8 cellular contexts compared by ENCODE assay signal in the genomic region with DNA sequence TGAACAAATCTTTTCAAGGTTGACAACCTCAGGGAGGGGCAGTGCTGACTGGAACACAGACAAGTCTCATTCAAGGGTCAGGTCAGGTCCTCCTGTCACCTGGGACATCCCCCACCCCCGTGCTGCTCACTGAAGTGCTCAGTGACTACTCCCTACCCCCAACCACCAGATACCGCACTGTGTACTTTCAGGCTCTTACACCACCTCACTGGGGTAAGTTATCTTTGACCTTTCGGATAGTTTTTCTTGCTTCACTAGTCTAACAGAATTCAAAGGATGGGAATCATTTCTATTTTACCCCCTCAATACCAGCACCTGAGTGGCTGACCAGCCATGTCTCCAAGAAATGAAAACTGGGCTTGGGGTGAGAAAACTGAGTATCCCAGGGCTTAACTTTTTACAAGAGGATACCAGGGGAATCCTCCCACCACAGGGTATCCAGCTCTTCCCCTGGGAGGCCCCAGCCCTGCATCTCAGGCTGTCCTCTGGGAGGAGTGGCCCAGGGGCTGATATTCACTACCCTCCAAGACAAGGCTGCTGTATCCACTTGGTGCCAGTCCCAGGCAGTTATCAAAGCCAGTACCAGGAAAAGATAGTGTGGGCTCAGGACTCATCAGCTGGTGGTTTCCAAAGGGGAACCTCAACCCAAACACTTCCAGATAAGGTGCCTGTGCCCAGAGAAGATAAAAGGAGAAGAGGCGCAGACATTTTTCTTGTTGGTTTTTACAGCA. TPM values are rescaled to one million over a fixed set of nuclear protein-coding genes. Genes with fewer than 3 reads are reported as not detected.
DNase-seq lines count a peak whose midpoint lies in the region; ATAC-seq and TF ChIP-seq lines count a peak whose summit lies in the region.

No MANE protein-coding gene starts in this region.

- TF ChIP-seq CTCF in glutamatergic neuron (IDR thresholded peaks at IDR 0.05; ENCODE audit: partially characterized antibody, unreplicated experiment) (no peak), dorsolateral prefrontal cortex (IDR thresholded peaks at IDR 0.05 in 54 of 56, conservative IDR thresholded peaks at IDR 0.05 in 2 of 56; ENCODE audit: low read depth in 1 of 56, partially characterized antibody in 56 of 56) (no peak)

- no peak overlapping the region for H3K4me3 ChIP-seq in dorsolateral prefrontal cortex

- H3K27ac Mint-ChIP-seq in glutamatergic neuron (ENCODE audit: unreplicated experiment): no peak overlapping the region

- H3K27me3 ChIP-seq in dorsolateral prefrontal cortex: no peaks in the 10 kb centered on the region

- peak; percentile 90 for DNase-seq in activated CD4-positive, alpha-beta T cell treated with anti-CD3 and anti-CD28 coated beads for 48 hours
- DNase-seq in glutamatergic neuron (no peak), DMS114 treated with DMSO at 0.1 percent for 48 hours (lab: John Stamatoyannopoulos, UW; ENCODE audit: unreplicated experiment) (no peak), dorsolateral prefrontal cortex (no peak), NCI-H446 (lab: John Stamatoyannopoulos, UW) (no peak)
- peak; percentile 54 to 73 for DNase-seq in stimulated activated CD8-positive, alpha-beta memory T cell treated with anti-CD3 and anti-CD28 coated beads, Interleukin-4, amount 100 ng/mL, for 4 hours (ENCODE audit: low read depth in 2 of 2, low spot score in 1 of 2)

- intact Hi-C loops in dorsolateral prefrontal cortex (cut with DNase I): loop anchor here (5.0 kb wide), 2 partner anchors 36 to 39 kb away; a partner anchor contains a TSS

- peaks cover 4% of the 10 kb centered on the region for H3K4me1 Mint-ChIP-seq in glutamatergic neuron (ENCODE audit: low read depth, unreplicated experiment)

- ATAC-seq in GM21825 (IDR thresholded peaks at IDR 0.05; ENCODE audit: unreplicated experiment): peak; percentile 40
- ATAC-seq in GM19395 (IDR thresholded peaks at IDR 0.05; ENCODE audit: unreplicated experiment): no peak

- peak overlapping the region; percentile 35 for H3K4me3 Mint-ChIP-seq in glutamatergic neuron (ENCODE audit: unreplicated experiment)

- no peaks in the 10 kb centered on the region for H3K36me3 Mint-ChIP-seq in glutamatergic neuron (ENCODE audit: unreplicated experiment)

- peaks cover 2% of the 10 kb centered on the region for H3K9me3 Mint-ChIP-seq in glutamatergic neuron (ENCODE audit: unreplicated experiment)

- peaks cover 6% of the 10 kb centered on the region for H3K27me3 Mint-ChIP-seq in glutamatergic neuron (ENCODE audit: unreplicated experiment)

- no peak overlapping the region for H3K27ac ChIP-seq in dorsolateral prefrontal cortex

RNA-seq across cellular contexts. Expression of a gene that starts 2.1 kb away (rescaled TPM):
- total RNA-seq in glutamatergic neuron (ENCODE audit: unreplicated experiment) (3.8 TPM), dorsolateral prefrontal cortex (10 to 100 TPM in 1 of 120 experiments, 1 to 10 TPM in 119; 2.7 to 11.4 (median 5.3) TPM)

RNA-seq across cellular contexts. Expression of a gene that starts 34.1 kb away (rescaled TPM):
- 1.2 TPM for total RNA-seq in glutamatergic neuron (ENCODE audit: unreplicated experiment)
- total RNA-seq in dorsolateral prefrontal cortex: 10 to 100 TPM in 5 of 120 experiments, 1 to 10 TPM in 115; 1.8 to 12.5 (median 4.0) TPM

RNA-seq across cellular contexts. Expression of a gene that starts 36.7 kb away (rescaled TPM):
- 15.2 TPM for total RNA-seq in glutamatergic neuron (ENCODE audit: unreplicated experiment)
- 10 to 100 TPM in 119 of 120 experiments, 1 to 10 TPM in 1; 8.7 to 28.5 (median 16.1) TPM for total RNA-seq in dorsolateral prefrontal cortex

Comparison
In these comparisons a context has a peak if more than half of its experiments do, and no peak if none do; other contexts are left out.
1. DNase-seq: peak in activated CD4-positive, alpha-beta T cell treated with anti-CD3 and anti-CD28 coated beads for 48 hours (single experiment) and stimulated activated CD8-positive, alpha-beta memory T cell treated with anti-CD3 and anti-CD28 coated beads, Interleukin-4, amount 100 ng/mL, for 4 hours (2 of 2); none in glutamatergic neuron (single experiment), DMS114 treated with DMSO at 0.1 percent for 48 hours (single experiment), dorsolateral prefrontal cortex (0 of 10) and NCI-H446 (0 of 2).